ENCODE assay signal across 9 cellular contexts in genomic region chr10:89392974-89393373, GRCh38. TPM values are rescaled to one million over a fixed set of nuclear protein-coding genes. Genes with fewer than 3 reads are reported as not detected.
DNase-seq lines count a peak whose midpoint lies in the region; ATAC-seq and TF ChIP-seq lines count a peak whose summit lies in the region.
"Had no signal": no experiment of that assay in that cellular context is flagged by ENCODE, and none has a peak within 500 bp of the region (broad histone marks: within the 10 kb centered on the region; RNA-seq: fewer than 3 reads in every experiment).

No MANE protein-coding gene starts in this region.

- POLR2A ChIA-PET in AG04450 (lab: Yijun Ruan, JAX): interaction anchor here (0.6 to 1.8 kb wide), 8 partner anchors 18 to 131 kb away, joined by 5 to 12 read pairs (median 8); partner anchors contain the start of genes IFIT3 and IFIT5

- peak; percentile 75 for DNase-seq in AG04450 (ENCODE audit: low read depth, low spot score)
- peak; percentile 56 for DNase-seq in NCI-H226
- DNase-seq in choroid plexus epithelial cell (ENCODE audit: low read depth): peak; percentile 97
- no peak for DNase-seq in memory B cell (ENCODE audit: low spot score in 2 of 2)
- peak in 1 of 2 donors; percentile 55 for DNase-seq in upper lobe of left lung
- no peak for DNase-seq in GOT3 (lab: John Stamatoyannopoulos, UW)

- TF ChIP-seq CTCF in AG04450 (IDR thresholded peaks at IDR 0.05; ENCODE audit: low read depth, low read length) (no peak), choroid plexus epithelial cell (conservative IDR thresholded peaks at IDR 0.05; ENCODE audit: low read depth, low read length) (no peak), upper lobe of left lung (IDR thresholded peaks at IDR 0.05) (no peak)

- CTCF ChIA-PET in AG04450 (lab: Charles Lee): interaction anchor here (0.9 to 3.1 kb wide), 5 partner anchors 21 to 583 kb away, joined by 3 to 17 read pairs (median 4); partner anchors contain the start of gene IFIT5

- ATAC-seq in GM19395 (IDR thresholded peaks at IDR 0.05; ENCODE audit: unreplicated experiment) (peak; percentile 53), memory B cell (ENCODE audit: low read depth) (no peak), upper lobe of left lung (ENCODE audit: low FRiP score in 2 of 2) (peak; percentile 69 to 86), HG03025 (IDR thresholded peaks at IDR 0.05; ENCODE audit: low FRiP score, unreplicated experiment) (no peak)

- H3K27me3 Mint-ChIP-seq in memory B cell: no peaks in the 10 kb centered on the region

- H3K27me3 ChIP-seq in AG04450 (ENCODE audit: control insufficient read depth, insufficient read depth, low read length): no peaks in the 10 kb centered on the region
- no peaks in the 10 kb centered on the region for H3K27me3 ChIP-seq in upper lobe of left lung

- peak overlapping the region; percentile 81 for H3K27ac Mint-ChIP-seq in memory B cell

- no peaks in the 10 kb centered on the region for H3K36me3 ChIP-seq in upper lobe of left lung

- H3K4me3 Mint-ChIP-seq in memory B cell: peak overlapping the region; percentile 92

- H3K36me3 Mint-ChIP-seq in memory B cell: no peaks in the 10 kb centered on the region

- WGBS in upper lobe of left lung, 2 donors: 4 to 5% methylated on average over 2 of the region's 2 CpGs

- no peak for TF ChIP-seq EP300 in upper lobe of left lung (IDR thresholded peaks at IDR 0.05)

- no peaks in the 10 kb centered on the region for H3K9me3 Mint-ChIP-seq in memory B cell

- H3K4me1 Mint-ChIP-seq in memory B cell: peaks cover 16% of the 10 kb centered on the region

- peak overlapping the region; percentile 75 for H3K4me3 ChIP-seq in AG04450 (ENCODE audit: low read depth, low read length)
- H3K4me3 ChIP-seq in choroid plexus epithelial cell (ENCODE audit: low read depth, low read length): peak overlapping the region; percentile 64
- H3K4me3 ChIP-seq in upper lobe of left lung: peak overlapping the region; percentile 44 to 61 (median 54)

- no peak for TF ChIP-seq POLR2A in upper lobe of left lung (IDR thresholded peaks at IDR 0.05)

- peak overlapping the region; percentile 81 for H3K27ac ChIP-seq in AG04450 (ENCODE audit: low read depth, low read length)
- peak overlapping the region; percentile 74 to 87 (median 84) for H3K27ac ChIP-seq in upper lobe of left lung

- H3K4me1 ChIP-seq in upper lobe of left lung: peaks cover 21 to 40% (median 29%) of the 10 kb centered on the region in 4 donors

- H3K9me3 ChIP-seq in AG04450 (ENCODE audit: control insufficient read depth, insufficient read depth, low read length) (no peaks in the 10 kb centered on the region), upper lobe of left lung (no peaks in the 10 kb centered on the region)

RNA-seq across cellular contexts. Expression of gene IFIT1, which starts 0.6 kb away (rescaled TPM):
- 24.3 and 32.8 TPM in 2 replicates for polyA plus RNA-seq in AG04450 (2011; rRNA removed)
- polyA minus RNA-seq in AG04450 (2011; rRNA and poly(A)+ RNA removed): 8.0 and 13.1 TPM in 2 replicates
- 10 to 100 TPM in 5 of 6 donors, 1 to 10 TPM in 1; 9.8 to 54.9 (median 18.1) TPM for total RNA-seq in upper lobe of left lung

RNA-seq across cellular contexts. Expression of gene IFIT1B, which starts 15.1 kb away (rescaled TPM):
- polyA plus RNA-seq in AG04450 (2011; rRNA removed): not detected in 2 replicates
- polyA minus RNA-seq in AG04450 (2011; rRNA and poly(A)+ RNA removed): not detected in 2 replicates
- total RNA-seq in upper lobe of left lung: under 1 TPM in 2 of 6 donors, not detected in 4; 0.20 to 0.59 TPM
- total RNA-seq: neural crest cell had no signal

RNA-seq across cellular contexts. Expression of gene IFIT5, which starts 21.4 kb away (rescaled TPM):
- polyA plus RNA-seq in AG04450 (2011; rRNA removed): 11.2 and 14.9 TPM in 2 replicates
- 7.9 and 12.5 TPM in 2 replicates for polyA minus RNA-seq in AG04450 (2011; rRNA and poly(A)+ RNA removed)
- 10 to 100 TPM in 5 of 6 donors, 1 to 10 TPM in 1; 6.5 to 30.8 (median 20.6) TPM for total RNA-seq in upper lobe of left lung

Comparison
In these comparisons a context has a peak if more than half of its experiments do, and no peak if none do; other contexts are left out.
1. DNase-seq: peak in AG04450 (single experiment), NCI-H226 (single experiment) and choroid plexus epithelial cell (single experiment); none in memory B cell (0 of 2) and GOT3 (single experiment).
2. ATAC-seq: peak in GM19395 (single experiment) and upper lobe of left lung (2 of 2); none in memory B cell (single experiment) and HG03025 (single experiment).
3. Peak in every context shown above with its lines, with median percentiles within 50 percentile points of each other: H3K4me3 ChIP-seq.